ENCODE assay signal across 1 cellular context in genomic region chr12:109597795-109598427, GRCh38.
TF ChIP-seq lines count a peak whose summit lies in the region.

No MANE protein-coding gene starts in this region.

TF ChIP-seq in HepG2, 621 proteins besides CTCF, POLR2A, EP300 and RAD21 (continued from another document):
- no peak for TF ChIP-seq PRPF4 (IDR thresholded peaks at IDR 0.05; ENCODE audit: low read depth, low read length, poor library complexity, severe bottlenecking)
- no peak for TF ChIP-seq CCAR2 (optimal IDR thresholded peaks at IDR 0.05; ENCODE audit: low read depth, low read length)
- no peak for TF ChIP-seq DNMT3B (CRISPR knock-in tag; conservative IDR thresholded peaks at IDR 0.05)
- TF ChIP-seq MXD4 (CRISPR knock-in tag; IDR thresholded peaks at IDR 0.05) = peak; percentile 34; the same call in 1 of the 2 replicates
- 0 out of 2 replicates have a peak, but pooled peaks have one; percentile 18 for TF ChIP-seq KMT2B (CRISPR knock-in tag; IDR thresholded peaks at IDR 0.05)
- no peak for TF ChIP-seq AGO1 (IDR thresholded peaks at IDR 0.05; ENCODE audit: low read depth, low read length, poor library complexity, severe bottlenecking)
- TF ChIP-seq, protein P1, sequence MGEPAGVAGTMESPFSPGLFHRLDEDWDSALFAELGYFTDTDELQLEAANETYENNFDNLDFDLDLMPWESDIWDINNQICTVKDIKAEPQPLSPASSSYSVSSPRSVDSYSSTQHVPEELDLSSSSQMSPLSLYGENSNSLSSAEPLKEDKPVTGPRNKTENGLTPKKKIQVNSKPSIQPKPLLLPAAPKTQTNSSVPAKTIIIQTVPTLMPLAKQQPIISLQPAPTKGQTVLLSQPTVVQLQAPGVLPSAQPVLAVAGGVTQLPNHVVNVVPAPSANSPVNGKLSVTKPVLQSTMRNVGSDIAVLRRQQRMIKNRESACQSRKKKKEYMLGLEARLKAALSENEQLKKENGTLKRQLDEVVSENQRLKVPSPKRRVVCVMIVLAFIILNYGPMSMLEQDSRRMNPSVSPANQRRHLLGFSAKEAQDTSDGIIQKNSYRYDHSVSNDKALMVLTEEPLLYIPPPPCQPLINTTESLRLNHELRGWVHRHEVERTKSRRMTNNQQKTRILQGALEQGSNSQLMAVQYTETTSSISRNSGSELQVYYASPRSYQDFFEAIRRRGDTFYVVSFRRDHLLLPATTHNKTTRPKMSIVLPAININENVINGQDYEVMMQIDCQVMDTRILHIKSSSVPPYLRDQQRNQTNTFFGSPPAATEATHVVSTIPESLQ (CRISPR knock-in tag; conservative IDR thresholded peaks at IDR 0.05) = 0 out of 2 replicates have a peak, but pooled peaks have one; percentile 78
- TF ChIP-seq TAF15 (IDR thresholded peaks at IDR 0.05; ENCODE audit: low read depth, low read length, poor library complexity, severe bottlenecking) = peak; percentile 69
- TF ChIP-seq, protein P2, sequence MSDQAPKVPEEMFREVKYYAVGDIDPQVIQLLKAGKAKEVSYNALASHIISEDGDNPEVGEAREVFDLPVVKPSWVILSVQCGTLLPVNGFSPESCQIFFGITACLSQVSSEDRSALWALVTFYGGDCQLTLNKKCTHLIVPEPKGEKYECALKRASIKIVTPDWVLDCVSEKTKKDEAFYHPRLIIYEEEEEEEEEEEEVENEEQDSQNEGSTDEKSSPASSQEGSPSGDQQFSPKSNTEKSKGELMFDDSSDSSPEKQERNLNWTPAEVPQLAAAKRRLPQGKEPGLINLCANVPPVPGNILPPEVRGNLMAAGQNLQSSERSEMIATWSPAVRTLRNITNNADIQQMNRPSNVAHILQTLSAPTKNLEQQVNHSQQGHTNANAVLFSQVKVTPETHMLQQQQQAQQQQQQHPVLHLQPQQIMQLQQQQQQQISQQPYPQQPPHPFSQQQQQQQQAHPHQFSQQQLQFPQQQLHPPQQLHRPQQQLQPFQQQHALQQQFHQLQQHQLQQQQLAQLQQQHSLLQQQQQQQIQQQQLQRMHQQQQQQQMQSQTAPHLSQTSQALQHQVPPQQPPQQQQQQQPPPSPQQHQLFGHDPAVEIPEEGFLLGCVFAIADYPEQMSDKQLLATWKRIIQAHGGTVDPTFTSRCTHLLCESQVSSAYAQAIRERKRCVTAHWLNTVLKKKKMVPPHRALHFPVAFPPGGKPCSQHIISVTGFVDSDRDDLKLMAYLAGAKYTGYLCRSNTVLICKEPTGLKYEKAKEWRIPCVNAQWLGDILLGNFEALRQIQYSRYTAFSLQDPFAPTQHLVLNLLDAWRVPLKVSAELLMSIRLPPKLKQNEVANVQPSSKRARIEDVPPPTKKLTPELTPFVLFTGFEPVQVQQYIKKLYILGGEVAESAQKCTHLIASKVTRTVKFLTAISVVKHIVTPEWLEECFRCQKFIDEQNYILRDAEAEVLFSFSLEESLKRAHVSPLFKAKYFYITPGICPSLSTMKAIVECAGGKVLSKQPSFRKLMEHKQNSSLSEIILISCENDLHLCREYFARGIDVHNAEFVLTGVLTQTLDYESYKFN (CRISPR knock-in tag; conservative IDR thresholded peaks at IDR 0.05) = peak; percentile 68; the same call in 1 of the 2 replicates
